In genomic region chr5:173670130-173670591, GRCh38 we compare ENCODE assay signal across 13 cellular contexts. TPM values are rescaled to one million over a fixed set of nuclear protein-coding genes. Genes with fewer than 3 reads are reported as not detected.
DNase-seq lines count a peak whose midpoint lies in the region; ATAC-seq, FAIRE-seq and TF ChIP-seq lines count a peak whose summit lies in the region.
"Had no signal": no experiment of that assay in that cellular context is flagged by ENCODE, and none has a peak within 500 bp of the region (broad histone marks: within the 10 kb centered on the region; RNA-seq: fewer than 3 reads in every experiment).

No MANE protein-coding gene starts in this region.

- no peak for FAIRE-seq in D721Med (lab: Jason Lieb, UNC)
- FAIRE-seq: colon, GM12878 had no signal

- in situ Hi-C loops in gastrocnemius medialis (cut with MboI; ENCODE audit: low sequenced_read_pairs in 4 of 4) = no loop called here

- H3K27ac ChIP-seq in C4-2B (peak overlapping the region; percentile 56; the same call in 1 of the 2 replicates), VCaP (peak overlapping the region; percentile 52), gastrocnemius medialis (peak overlapping the region; percentile 87 to 91 (median 88))

- H3K27me3 ChIP-seq in gastrocnemius medialis = no peaks in the 10 kb centered on the region

- peaks cover 35 to 39% of the 10 kb centered on the region in 2 donors for H3K4me1 ChIP-seq in gastrocnemius medialis

- intact Hi-C loops in gastrocnemius medialis (cut with DNase I; ENCODE audit: low total_unique reads) = loop anchor here (5.0 to 10.0 kb wide), 5 partner anchors 217 to 895 kb away; partner anchors contain the start of genes CPEB4 and DUSP1

- TF ChIP-seq POLR2A in gastrocnemius medialis (IDR thresholded peaks at IDR 0.05) = no peak

- ATAC-seq in gastrocnemius medialis (peak in 1 of 2 donors; percentile 19), GM18907 (IDR thresholded peaks at IDR 0.05; ENCODE audit: unreplicated experiment) (no peak)
- ATAC-seq: GM12878 had no signal

- peak; percentile 40 for DNase-seq in globus pallidus (ENCODE audit: low spot score)
- no peak for DNase-seq in gastrocnemius medialis
- no peak for DNase-seq in D721Med (ENCODE audit: insufficient read length, low spot score)
- DNase-seq in D341Med (ENCODE audit: low spot score) = no peak
- no peak for DNase-seq in germinal center (ENCODE audit: low spot score)
- DNase-seq: COR-L47, NCI-H1694, nephron progenitor cell had no signal

- H3K36me3 ChIP-seq in gastrocnemius medialis = no peaks in the 10 kb centered on the region

- H3K4me3 ChIP-seq in gastrocnemius medialis = no peak overlapping the region
- H3K4me3 ChIP-seq: GM12878 had no signal

- no peaks in the 10 kb centered on the region for H3K9me3 ChIP-seq in gastrocnemius medialis

- no peak for TF ChIP-seq CTCF in C4-2B (conservative IDR thresholded peaks at IDR 0.05)
- no peak for TF ChIP-seq CTCF in VCaP (conservative IDR thresholded peaks at IDR 0.05)
- no peak for TF ChIP-seq CTCF in gastrocnemius medialis (IDR thresholded peaks at IDR 0.05 in 4 of 5, conservative IDR thresholded peaks at IDR 0.05 in 1 of 5)
- no peak for TF ChIP-seq CTCF in D721Med (IDR thresholded peaks at IDR 0.05; ENCODE audit: insufficient read depth, missing control alignments)

RNA-seq across cellular contexts. Expression of gene BOD1, which starts 53.7 kb away (rescaled TPM):
- 100 to 1,000 TPM; 101 to 157 (median 117) TPM for total RNA-seq in gastrocnemius medialis
